1 cellular context compared by ENCODE assay signal in the genomic region with DNA sequence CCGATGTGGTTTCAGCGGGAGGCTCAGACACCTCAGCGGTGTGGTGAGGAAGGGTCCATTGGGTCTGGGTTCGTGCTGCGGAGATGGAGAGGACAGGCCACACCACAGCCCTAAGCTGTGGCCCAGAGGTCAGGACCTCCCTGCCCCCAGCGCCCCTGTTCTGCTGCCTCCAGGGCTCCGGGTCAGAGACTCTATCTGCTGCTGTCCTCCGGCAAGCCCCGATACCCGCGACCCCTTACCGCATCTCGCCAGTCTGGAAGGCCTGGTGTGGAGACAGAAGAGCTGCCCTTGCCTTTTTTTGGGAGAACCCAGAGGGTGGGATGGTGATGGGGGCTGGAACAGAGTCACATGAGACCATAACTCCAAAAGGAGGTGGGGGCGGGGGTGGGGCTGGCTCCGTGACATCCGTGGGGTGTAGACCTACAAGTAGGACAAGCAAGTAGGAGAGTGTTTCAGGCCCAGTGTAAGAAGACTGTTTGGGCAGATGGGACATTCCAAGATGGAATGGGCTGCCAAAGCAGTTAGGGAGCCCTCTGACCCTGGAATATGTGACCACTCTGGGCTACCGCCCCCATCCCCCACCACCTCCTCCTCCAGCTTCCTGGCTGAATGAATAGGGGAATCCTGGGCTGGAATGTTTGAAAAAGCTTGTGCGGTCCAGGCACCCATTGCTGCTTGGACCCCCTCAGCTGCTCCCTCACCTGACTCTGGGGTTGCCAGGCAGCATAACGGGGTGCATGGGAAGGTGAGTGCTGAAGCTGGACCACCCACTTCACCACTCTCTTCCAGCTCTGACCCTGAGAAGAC.
TF ChIP-seq lines count a peak whose summit lies in the region.

No MANE protein-coding gene starts in this region.

TF ChIP-seq in GM23338, 12 proteins besides CTCF, POLR2A, EP300 and RAD21 (continued from another document):
- TF ChIP-seq, protein P1, sequence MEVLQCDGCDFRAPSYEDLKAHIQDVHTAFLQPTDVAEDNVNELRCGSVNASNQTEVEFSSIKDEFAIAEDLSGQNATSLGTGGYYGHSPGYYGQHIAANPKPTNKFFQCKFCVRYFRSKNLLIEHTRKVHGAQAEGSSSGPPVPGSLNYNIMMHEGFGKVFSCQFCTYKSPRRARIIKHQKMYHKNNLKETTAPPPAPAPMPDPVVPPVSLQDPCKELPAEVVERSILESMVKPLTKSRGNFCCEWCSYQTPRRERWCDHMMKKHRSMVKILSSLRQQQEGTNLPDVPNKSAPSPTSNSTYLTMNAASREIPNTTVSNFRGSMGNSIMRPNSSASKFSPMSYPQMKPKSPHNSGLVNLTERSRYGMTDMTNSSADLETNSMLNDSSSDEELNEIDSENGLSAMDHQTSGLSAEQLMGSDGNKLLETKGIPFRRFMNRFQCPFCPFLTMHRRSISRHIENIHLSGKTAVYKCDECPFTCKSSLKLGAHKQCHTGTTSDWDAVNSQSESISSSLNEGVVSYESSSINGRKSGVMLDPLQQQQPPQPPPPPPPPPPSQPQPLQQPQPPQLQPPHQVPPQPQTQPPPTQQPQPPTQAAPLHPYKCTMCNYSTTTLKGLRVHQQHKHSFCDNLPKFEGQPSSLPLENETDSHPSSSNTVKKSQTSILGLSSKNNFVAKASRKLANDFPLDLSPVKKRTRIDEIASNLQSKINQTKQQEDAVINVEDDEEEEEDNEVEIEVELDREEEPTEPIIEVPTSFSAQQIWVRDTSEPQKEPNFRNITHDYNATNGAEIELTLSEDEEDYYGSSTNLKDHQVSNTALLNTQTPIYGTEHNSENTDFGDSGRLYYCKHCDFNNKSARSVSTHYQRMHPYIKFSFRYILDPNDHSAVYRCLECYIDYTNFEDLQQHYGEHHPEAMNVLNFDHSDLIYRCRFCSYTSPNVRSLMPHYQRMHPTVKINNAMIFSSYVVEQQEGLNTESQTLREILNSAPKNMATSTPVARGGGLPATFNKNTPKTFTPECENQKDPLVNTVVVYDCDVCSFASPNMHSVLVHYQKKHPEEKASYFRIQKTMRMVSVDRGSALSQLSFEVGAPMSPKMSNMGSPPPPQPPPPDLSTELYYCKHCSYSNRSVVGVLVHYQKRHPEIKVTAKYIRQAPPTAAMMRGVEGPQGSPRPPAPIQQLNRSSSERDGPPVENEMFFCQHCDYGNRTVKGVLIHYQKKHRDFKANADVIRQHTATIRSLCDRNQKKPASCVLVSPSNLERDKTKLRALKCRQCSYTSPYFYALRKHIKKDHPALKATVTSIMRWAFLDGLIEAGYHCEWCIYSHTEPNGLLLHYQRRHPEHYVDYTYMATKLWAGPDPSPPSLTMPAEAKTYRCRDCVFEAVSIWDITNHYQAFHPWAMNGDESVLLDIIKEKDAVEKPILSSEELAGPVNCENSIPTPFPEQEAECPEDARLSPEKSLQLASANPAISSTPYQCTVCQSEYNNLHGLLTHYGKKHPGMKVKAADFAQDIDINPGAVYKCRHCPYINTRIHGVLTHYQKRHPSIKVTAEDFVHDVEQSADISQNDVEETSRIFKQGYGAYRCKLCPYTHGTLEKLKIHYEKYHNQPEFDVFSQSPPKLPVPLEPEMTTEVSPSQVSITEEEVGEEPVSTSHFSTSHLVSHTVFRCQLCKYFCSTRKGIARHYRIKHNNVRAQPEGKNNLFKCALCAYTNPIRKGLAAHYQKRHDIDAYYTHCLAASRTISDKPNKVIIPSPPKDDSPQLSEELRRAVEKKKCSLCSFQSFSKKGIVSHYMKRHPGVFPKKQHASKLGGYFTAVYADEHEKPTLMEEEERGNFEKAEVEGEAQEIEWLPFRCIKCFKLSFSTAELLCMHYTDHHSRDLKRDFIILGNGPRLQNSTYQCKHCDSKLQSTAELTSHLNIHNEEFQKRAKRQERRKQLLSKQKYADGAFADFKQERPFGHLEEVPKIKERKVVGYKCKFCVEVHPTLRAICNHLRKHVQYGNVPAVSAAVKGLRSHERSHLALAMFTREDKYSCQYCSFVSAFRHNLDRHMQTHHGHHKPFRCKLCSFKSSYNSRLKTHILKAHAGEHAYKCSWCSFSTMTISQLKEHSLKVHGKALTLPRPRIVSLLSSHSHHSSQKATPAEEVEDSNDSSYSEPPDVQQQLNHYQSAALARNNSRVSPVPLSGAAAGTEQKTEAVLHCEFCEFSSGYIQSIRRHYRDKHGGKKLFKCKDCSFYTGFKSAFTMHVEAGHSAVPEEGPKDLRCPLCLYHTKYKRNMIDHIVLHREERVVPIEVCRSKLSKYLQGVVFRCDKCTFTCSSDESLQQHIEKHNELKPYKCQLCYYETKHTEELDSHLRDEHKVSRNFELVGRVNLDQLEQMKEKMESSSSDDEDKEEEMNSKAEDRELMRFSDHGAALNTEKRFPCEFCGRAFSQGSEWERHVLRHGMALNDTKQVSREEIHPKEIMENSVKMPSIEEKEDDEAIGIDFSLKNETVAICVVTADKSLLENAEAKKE (CRISPR knock-in tag; IDR thresholded peaks at IDR 0.05), result no peak
- TF ChIP-seq, protein P2, sequence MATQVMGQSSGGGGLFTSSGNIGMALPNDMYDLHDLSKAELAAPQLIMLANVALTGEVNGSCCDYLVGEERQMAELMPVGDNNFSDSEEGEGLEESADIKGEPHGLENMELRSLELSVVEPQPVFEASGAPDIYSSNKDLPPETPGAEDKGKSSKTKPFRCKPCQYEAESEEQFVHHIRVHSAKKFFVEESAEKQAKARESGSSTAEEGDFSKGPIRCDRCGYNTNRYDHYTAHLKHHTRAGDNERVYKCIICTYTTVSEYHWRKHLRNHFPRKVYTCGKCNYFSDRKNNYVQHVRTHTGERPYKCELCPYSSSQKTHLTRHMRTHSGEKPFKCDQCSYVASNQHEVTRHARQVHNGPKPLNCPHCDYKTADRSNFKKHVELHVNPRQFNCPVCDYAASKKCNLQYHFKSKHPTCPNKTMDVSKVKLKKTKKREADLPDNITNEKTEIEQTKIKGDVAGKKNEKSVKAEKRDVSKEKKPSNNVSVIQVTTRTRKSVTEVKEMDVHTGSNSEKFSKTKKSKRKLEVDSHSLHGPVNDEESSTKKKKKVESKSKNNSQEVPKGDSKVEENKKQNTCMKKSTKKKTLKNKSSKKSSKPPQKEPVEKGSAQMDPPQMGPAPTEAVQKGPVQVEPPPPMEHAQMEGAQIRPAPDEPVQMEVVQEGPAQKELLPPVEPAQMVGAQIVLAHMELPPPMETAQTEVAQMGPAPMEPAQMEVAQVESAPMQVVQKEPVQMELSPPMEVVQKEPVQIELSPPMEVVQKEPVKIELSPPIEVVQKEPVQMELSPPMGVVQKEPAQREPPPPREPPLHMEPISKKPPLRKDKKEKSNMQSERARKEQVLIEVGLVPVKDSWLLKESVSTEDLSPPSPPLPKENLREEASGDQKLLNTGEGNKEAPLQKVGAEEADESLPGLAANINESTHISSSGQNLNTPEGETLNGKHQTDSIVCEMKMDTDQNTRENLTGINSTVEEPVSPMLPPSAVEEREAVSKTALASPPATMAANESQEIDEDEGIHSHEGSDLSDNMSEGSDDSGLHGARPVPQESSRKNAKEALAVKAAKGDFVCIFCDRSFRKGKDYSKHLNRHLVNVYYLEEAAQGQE (IDR thresholded peaks at IDR 0.05; ENCODE audit: unreplicated experiment), result no peak
- no peak for TF ChIP-seq ZNF114 (CRISPR knock-in tag; IDR thresholded peaks at IDR 0.05)
TF ChIP-seq in GM23338: peak in this region for 2.
